In the genomic region with DNA sequence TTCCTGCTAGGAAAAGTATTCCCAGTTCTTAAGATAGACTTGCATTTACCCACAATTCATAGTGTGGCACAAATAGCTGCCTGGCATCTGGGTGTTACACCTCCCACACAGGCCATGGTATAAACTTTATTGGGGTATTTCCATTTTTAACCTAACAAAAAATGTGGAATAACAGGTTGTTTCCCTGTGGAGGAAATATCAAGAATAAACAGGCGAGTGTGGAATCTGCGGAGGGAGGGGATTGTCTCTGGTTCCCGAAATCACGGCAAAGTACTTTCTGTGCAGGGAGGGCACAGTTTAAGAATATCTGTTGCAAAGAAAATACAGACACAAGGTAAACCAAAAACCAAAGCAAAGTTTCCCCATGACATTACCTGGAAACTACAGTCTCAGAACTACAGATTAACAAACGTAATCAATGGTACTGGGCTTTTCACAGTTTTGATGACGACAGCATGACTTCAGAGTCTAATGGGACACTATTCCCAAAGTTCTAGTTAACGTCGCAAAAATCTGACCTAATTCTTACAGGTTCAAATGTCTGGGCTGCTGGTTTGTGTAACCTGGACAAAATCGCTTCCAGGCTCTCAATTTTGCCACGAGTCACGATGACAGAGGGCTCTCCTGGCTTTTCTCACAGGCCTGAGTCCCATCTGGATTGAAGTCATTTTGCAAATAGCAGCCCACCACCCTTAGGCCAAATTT, we compare ENCODE assay signal across 1 cellular context.
TF ChIP-seq lines count a peak whose summit lies in the region.

No MANE protein-coding gene starts in this region.

TF ChIP-seq in GM23338, 12 proteins besides CTCF, POLR2A, EP300 and RAD21 (continued from another document):
- TF ChIP-seq CREB1 (CRISPR knock-in tag; IDR thresholded peaks at IDR 0.05; ENCODE audit: low read depth) (no peak), EZH2phosphoT487 (IDR thresholded peaks at IDR 0.05; ENCODE audit: unreplicated experiment) (no peak), EZH2 (IDR thresholded peaks at IDR 0.05; ENCODE audit: low read depth, unreplicated experiment) (no peak), NANOG (IDR thresholded peaks at IDR 0.05; ENCODE audit: borderline replicate concordance) (no peak)
